Comparison of ENCODE assay signal across 11 cellular contexts in the genomic region with DNA sequence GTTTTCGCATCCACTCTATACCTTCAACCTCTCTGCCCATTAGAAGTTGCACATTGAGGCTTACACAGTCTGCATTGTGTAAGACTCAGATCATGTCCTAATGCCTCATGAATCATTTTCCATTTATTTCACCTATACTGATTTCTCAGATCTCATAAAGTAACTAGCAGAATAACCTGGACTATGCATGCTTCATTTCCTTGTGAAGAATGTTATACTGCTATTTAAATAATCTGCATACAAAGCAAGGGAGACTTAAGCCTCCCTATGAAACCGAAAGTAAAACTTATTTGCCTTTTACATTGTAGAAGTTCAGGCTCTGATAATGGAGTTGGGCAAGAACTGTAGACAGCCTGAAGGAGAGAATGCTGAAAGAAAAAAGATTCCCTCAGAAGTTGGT.
DNase-seq lines count a peak whose midpoint lies in the region; ATAC-seq and TF ChIP-seq lines count a peak whose summit lies in the region.
"Had no signal": no experiment of that assay in that cellular context is flagged by ENCODE, and none has a peak within 500 bp of the region (broad histone marks: within the 10 kb centered on the region; RNA-seq: fewer than 3 reads in every experiment).

No MANE protein-coding gene starts in this region.

- H3K27me3 ChIP-seq in hepatocyte (no peaks in the 10 kb centered on the region), subcutaneous abdominal adipose tissue (ENCODE audit: control insufficient read depth in 5 of 5, insufficient read depth in 4 of 5, low read length in 5 of 5) (no peaks in the 10 kb centered on the region)

- CTCF ChIA-PET in activated CD8-positive, alpha-beta memory T cell treated with anti-CD3 and anti-CD28 coated beads, Interleukin-2, amount 10 ng/mL, durations not matched to agents 7 days and 5 days (lab: Charles Lee), result no interaction called here
- CTCF ChIA-PET in T-cell (lab: Charles Lee), result no interaction called here
- CTCF ChIA-PET in activated CD4-positive, alpha-beta memory T cell treated with anti-CD3 and anti-CD28 coated beads, Interleukin-2, amount 10 ng/mL, durations not matched to agents 7 days and 5 days (lab: Charles Lee), result no interaction called here

- peaks cover 6% of the 10 kb centered on the region for H3K9me3 Mint-ChIP-seq in activated CD8-positive, alpha-beta memory T cell treated with anti-CD3 and anti-CD28 coated beads, Interleukin-2, amount 10 ng/mL, durations not matched to agents 7 days and 5 days (ENCODE audit: low read depth)
- peaks cover 0 to 22% (median 0%) of the 10 kb centered on the region in 3 donors for H3K9me3 Mint-ChIP-seq in T-cell
- no peaks in the 10 kb centered on the region for H3K9me3 Mint-ChIP-seq in activated CD4-positive, alpha-beta memory T cell treated with anti-CD3 and anti-CD28 coated beads, Interleukin-2, amount 10 ng/mL, durations not matched to agents 7 days and 5 days

- no peaks in the 10 kb centered on the region for H3K36me3 ChIP-seq in hepatocyte (replicated peaks; ENCODE audit: insufficient read depth, low read depth)
- H3K36me3 ChIP-seq in subcutaneous abdominal adipose tissue (ENCODE audit: control insufficient read depth in 5 of 5, insufficient read depth in 5 of 5, low read length in 5 of 5), result no peaks in the 10 kb centered on the region

- peaks cover 14% of the 10 kb centered on the region for H3K4me1 Mint-ChIP-seq in activated CD8-positive, alpha-beta memory T cell treated with anti-CD3 and anti-CD28 coated beads, Interleukin-2, amount 10 ng/mL, durations not matched to agents 7 days and 5 days
- H3K4me1 Mint-ChIP-seq in T-cell, result peaks cover 13 to 24% (median 17%) of the 10 kb centered on the region in 3 donors
- peaks cover 8% of the 10 kb centered on the region for H3K4me1 Mint-ChIP-seq in activated CD4-positive, alpha-beta memory T cell treated with anti-CD3 and anti-CD28 coated beads, Interleukin-2, amount 10 ng/mL, durations not matched to agents 7 days and 5 days

- no peak overlapping the region for H3K27ac ChIP-seq in hepatocyte
- H3K27ac ChIP-seq in subcutaneous abdominal adipose tissue (ENCODE audit: low read depth, low read length), result no peak overlapping the region

- no peaks in the 10 kb centered on the region for H4K20me1 ChIP-seq in hepatocyte (ENCODE audit: insufficient read depth, poor library complexity, severe bottlenecking)

- H3K4me1 ChIP-seq in hepatocyte (ENCODE audit: insufficient read depth) (no peaks in the 10 kb centered on the region), subcutaneous abdominal adipose tissue (ENCODE audit: control insufficient read depth in 5 of 5, insufficient read depth in 5 of 5, low read length in 5 of 5) (peaks cover 0 to 19% (median 5%) of the 10 kb centered on the region in 5 donors)

- peak overlapping the region; percentile 40 for H3K4me3 Mint-ChIP-seq in activated CD8-positive, alpha-beta memory T cell treated with anti-CD3 and anti-CD28 coated beads, Interleukin-2, amount 10 ng/mL, durations not matched to agents 7 days and 5 days
- peak overlapping the region; percentile 29 to 56 (median 49) for H3K4me3 Mint-ChIP-seq in T-cell
- no peak overlapping the region for H3K4me3 Mint-ChIP-seq in activated CD4-positive, alpha-beta memory T cell treated with anti-CD3 and anti-CD28 coated beads, Interleukin-2, amount 10 ng/mL, durations not matched to agents 7 days and 5 days
- H3K4me3 Mint-ChIP-seq: activated naive CD4-positive, alpha-beta T cell treated with anti-CD3 and anti-CD28 coated beads for 36 hours had no signal

- H3K27ac Mint-ChIP-seq in activated CD8-positive, alpha-beta memory T cell treated with anti-CD3 and anti-CD28 coated beads, Interleukin-2, amount 10 ng/mL, durations not matched to agents 7 days and 5 days, result no peak overlapping the region
- H3K27ac Mint-ChIP-seq in T-cell, result no peak overlapping the region
- no peak overlapping the region for H3K27ac Mint-ChIP-seq in activated CD4-positive, alpha-beta memory T cell treated with anti-CD3 and anti-CD28 coated beads, Interleukin-2, amount 10 ng/mL, durations not matched to agents 7 days and 5 days
- H3K27ac Mint-ChIP-seq: activated naive CD4-positive, alpha-beta T cell treated with anti-CD3 and anti-CD28 coated beads for 36 hours; IgD-negative memory B cell had no signal

- no peak for TF ChIP-seq CTCF in hepatocyte (IDR thresholded peaks at IDR 0.05; ENCODE audit: poor library complexity)

- no peaks in the 10 kb centered on the region for H3K9me3 ChIP-seq in hepatocyte (ENCODE audit: low read depth)
- H3K9me3 ChIP-seq in subcutaneous abdominal adipose tissue (ENCODE audit: control insufficient read depth in 5 of 5, low read length in 5 of 5), result no peaks in the 10 kb centered on the region

- 82% methylated on average over 2 of the region's 2 CpGs for WGBS in hepatocyte (ENCODE audit: low lambda C conversion rate, missing lambda C conversion rate)

- no peak overlapping the region for H2AFZ ChIP-seq in hepatocyte

- no peaks in the 10 kb centered on the region for H3K27me3 Mint-ChIP-seq in activated CD8-positive, alpha-beta memory T cell treated with anti-CD3 and anti-CD28 coated beads, Interleukin-2, amount 10 ng/mL, durations not matched to agents 7 days and 5 days
- H3K27me3 Mint-ChIP-seq in T-cell, result no peaks in the 10 kb centered on the region
- no peaks in the 10 kb centered on the region for H3K27me3 Mint-ChIP-seq in activated CD4-positive, alpha-beta memory T cell treated with anti-CD3 and anti-CD28 coated beads, Interleukin-2, amount 10 ng/mL, durations not matched to agents 7 days and 5 days
- H3K27me3 Mint-ChIP-seq: IgD-negative memory B cell had no signal

- H3K9me2 ChIP-seq in hepatocyte (replicated peaks; ENCODE audit: insufficient read depth), result no peaks in the 10 kb centered on the region

- peak overlapping the region; percentile 41 for H3K4me2 ChIP-seq in hepatocyte

- POLR2A ChIA-PET in T-cell (lab: Charles Lee), result no interaction called here
- POLR2A ChIA-PET in activated CD4-positive, alpha-beta memory T cell treated with anti-CD3 and anti-CD28 coated beads, Interleukin-2, amount 10 ng/mL, durations not matched to agents 7 days and 5 days (lab: Charles Lee), result no interaction called here

- H3K9ac ChIP-seq in subcutaneous abdominal adipose tissue (ENCODE audit: low read length in 5 of 5), result peak overlapping the region in 1 of 5 donors; percentile 23

- no peaks in the 10 kb centered on the region for H3K79me2 ChIP-seq in hepatocyte

- H3K36me3 Mint-ChIP-seq in activated CD8-positive, alpha-beta memory T cell treated with anti-CD3 and anti-CD28 coated beads, Interleukin-2, amount 10 ng/mL, durations not matched to agents 7 days and 5 days, result no peaks in the 10 kb centered on the region
- no peaks in the 10 kb centered on the region for H3K36me3 Mint-ChIP-seq in T-cell
- H3K36me3 Mint-ChIP-seq in activated CD4-positive, alpha-beta memory T cell treated with anti-CD3 and anti-CD28 coated beads, Interleukin-2, amount 10 ng/mL, durations not matched to agents 7 days and 5 days (ENCODE audit: low read depth), result no peaks in the 10 kb centered on the region
- H3K36me3 Mint-ChIP-seq: IgD-negative memory B cell had no signal

- H3K4me3 ChIP-seq in hepatocyte (no peak overlapping the region), subcutaneous abdominal adipose tissue (ENCODE audit: low read depth in 1 of 5, low read length in 5 of 5) (peak overlapping the region; percentile 2 to 54 (median 36))

- DNase-seq in activated CD8-positive, alpha-beta memory T cell treated with anti-CD3 and anti-CD28 coated beads, Interleukin-2, amount 10 ng/mL, durations not matched to agents 7 days and 5 days, result no peak
- DNase-seq in activated CD8-positive, alpha-beta memory T cell treated with anti-CD3 and anti-CD28 coated beads for 24 hours, result no peak
- DNase-seq in T-cell, result no peak
- no peak for DNase-seq in hepatocyte (ENCODE audit: low spot score)
- no peak for DNase-seq in activated CD4-positive, alpha-beta memory T cell treated with anti-CD3 and anti-CD28 coated beads, Interleukin-2, amount 10 ng/mL, durations not matched to agents 7 days and 5 days
- DNase-seq: activated naive CD4-positive, alpha-beta T cell treated with anti-CD3 and anti-CD28 coated beads for 36 hours; NCI-H774 had no signal

- no peak for ATAC-seq in activated CD8-positive, alpha-beta memory T cell treated with anti-CD3 and anti-CD28 coated beads, Interleukin-2, amount 10 ng/mL, durations not matched to agents 7 days and 5 days
- no peak for ATAC-seq in T-cell (replicated peaks in 1 of 4)
- ATAC-seq in HG03280 (IDR thresholded peaks at IDR 0.05; ENCODE audit: unreplicated experiment), result no peak
- ATAC-seq in GM18517 (IDR thresholded peaks at IDR 0.05; ENCODE audit: unreplicated experiment), result no peak
